ENCODE assay signal across 1 cellular context in the genomic region with DNA sequence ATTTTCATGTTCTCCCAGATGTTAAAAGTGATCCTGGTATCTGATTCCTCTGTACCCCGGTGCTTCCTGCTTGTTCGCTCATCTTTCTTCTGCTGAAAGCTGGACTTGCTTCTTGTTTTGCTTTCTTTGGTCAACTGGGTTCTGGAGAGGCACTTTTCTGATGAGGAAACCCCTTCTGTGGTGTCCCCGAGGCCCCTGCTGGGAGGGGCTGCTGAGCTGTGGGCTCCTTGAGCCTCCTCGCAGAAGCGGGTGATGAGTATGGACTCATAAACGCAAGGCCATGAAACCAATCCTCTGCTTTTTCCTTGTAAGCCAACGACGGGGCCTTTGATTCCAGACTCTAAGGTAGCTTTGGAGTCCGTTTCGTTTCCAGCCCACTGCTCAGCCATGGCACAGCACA.
TF ChIP-seq lines count a peak whose summit lies in the region.

No MANE protein-coding gene starts in this region.

TF ChIP-seq in K562, 482 proteins besides CTCF, POLR2A, EP300 and RAD21:
- TF ChIP-seq ZNF311 (CRISPR knock-in tag; IDR thresholded peaks at IDR 0.05) (no peak), KDM5B (IDR thresholded peaks at IDR 0.05; ENCODE audit: insufficient replicate concordance, low read depth, low read length) (no peak), ZNF347 (CRISPR knock-in tag; IDR thresholded peaks at IDR 0.05; ENCODE audit: low read depth) (no peak), PTRF (tag; IDR thresholded peaks at IDR 0.05) (no peak), PURB (CRISPR knock-in tag; IDR thresholded peaks at IDR 0.05; ENCODE audit: low read depth) (no peak), CHCHD3 (CRISPR knock-in tag; IDR thresholded peaks at IDR 0.05) (no peak), KAT8 (IDR thresholded peaks at IDR 0.05; ENCODE audit: low read depth) (no peak), MTA2 (IDR thresholded peaks at IDR 0.05; ENCODE audit: low read depth) (no peak), ZNF253 (CRISPR knock-in tag; conservative IDR thresholded peaks at IDR 0.05) (no peak), SOX6 (IDR thresholded peaks at IDR 0.05) (no peak), MEF2D (tag; conservative IDR thresholded peaks at IDR 0.05; ENCODE audit: low read depth) (no peak), KLF13 (tag; IDR thresholded peaks at IDR 0.05; ENCODE audit: borderline replicate concordance, low read depth) (no peak), ZEB2 (IDR thresholded peaks at IDR 0.05) (no peak), TBL1XR1 (IDR thresholded peaks at IDR 0.05; ENCODE audit: low read length in 2 of 2) (no peak)
- TF ChIP-seq, protein P1, sequence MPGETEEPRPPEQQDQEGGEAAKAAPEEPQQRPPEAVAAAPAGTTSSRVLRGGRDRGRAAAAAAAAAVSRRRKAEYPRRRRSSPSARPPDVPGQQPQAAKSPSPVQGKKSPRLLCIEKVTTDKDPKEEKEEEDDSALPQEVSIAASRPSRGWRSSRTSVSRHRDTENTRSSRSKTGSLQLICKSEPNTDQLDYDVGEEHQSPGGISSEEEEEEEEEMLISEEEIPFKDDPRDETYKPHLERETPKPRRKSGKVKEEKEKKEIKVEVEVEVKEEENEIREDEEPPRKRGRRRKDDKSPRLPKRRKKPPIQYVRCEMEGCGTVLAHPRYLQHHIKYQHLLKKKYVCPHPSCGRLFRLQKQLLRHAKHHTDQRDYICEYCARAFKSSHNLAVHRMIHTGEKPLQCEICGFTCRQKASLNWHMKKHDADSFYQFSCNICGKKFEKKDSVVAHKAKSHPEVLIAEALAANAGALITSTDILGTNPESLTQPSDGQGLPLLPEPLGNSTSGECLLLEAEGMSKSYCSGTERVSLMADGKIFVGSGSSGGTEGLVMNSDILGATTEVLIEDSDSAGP (CRISPR knock-in tag; IDR thresholded peaks at IDR 0.05): no peak
- TF ChIP-seq, protein P2, sequence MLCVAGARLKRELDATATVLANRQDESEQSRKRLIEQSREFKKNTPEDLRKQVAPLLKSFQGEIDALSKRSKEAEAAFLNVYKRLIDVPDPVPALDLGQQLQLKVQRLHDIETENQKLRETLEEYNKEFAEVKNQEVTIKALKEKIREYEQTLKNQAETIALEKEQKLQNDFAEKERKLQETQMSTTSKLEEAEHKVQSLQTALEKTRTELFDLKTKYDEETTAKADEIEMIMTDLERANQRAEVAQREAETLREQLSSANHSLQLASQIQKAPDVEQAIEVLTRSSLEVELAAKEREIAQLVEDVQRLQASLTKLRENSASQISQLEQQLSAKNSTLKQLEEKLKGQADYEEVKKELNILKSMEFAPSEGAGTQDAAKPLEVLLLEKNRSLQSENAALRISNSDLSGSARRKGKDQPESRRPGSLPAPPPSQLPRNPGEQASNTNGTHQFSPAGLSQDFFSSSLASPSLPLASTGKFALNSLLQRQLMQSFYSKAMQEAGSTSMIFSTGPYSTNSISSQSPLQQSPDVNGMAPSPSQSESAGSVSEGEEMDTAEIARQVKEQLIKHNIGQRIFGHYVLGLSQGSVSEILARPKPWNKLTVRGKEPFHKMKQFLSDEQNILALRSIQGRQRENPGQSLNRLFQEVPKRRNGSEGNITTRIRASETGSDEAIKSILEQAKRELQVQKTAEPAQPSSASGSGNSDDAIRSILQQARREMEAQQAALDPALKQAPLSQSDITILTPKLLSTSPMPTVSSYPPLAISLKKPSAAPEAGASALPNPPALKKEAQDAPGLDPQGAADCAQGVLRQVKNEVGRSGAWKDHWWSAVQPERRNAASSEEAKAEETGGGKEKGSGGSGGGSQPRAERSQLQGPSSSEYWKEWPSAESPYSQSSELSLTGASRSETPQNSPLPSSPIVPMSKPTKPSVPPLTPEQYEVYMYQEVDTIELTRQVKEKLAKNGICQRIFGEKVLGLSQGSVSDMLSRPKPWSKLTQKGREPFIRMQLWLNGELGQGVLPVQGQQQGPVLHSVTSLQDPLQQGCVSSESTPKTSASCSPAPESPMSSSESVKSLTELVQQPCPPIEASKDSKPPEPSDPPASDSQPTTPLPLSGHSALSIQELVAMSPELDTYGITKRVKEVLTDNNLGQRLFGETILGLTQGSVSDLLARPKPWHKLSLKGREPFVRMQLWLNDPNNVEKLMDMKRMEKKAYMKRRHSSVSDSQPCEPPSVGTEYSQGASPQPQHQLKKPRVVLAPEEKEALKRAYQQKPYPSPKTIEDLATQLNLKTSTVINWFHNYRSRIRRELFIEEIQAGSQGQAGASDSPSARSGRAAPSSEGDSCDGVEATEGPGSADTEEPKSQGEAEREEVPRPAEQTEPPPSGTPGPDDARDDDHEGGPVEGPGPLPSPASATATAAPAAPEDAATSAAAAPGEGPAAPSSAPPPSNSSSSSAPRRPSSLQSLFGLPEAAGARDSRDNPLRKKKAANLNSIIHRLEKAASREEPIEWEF (CRISPR knock-in tag; IDR thresholded peaks at IDR 0.05): no peak
- TF ChIP-seq, protein P3, sequence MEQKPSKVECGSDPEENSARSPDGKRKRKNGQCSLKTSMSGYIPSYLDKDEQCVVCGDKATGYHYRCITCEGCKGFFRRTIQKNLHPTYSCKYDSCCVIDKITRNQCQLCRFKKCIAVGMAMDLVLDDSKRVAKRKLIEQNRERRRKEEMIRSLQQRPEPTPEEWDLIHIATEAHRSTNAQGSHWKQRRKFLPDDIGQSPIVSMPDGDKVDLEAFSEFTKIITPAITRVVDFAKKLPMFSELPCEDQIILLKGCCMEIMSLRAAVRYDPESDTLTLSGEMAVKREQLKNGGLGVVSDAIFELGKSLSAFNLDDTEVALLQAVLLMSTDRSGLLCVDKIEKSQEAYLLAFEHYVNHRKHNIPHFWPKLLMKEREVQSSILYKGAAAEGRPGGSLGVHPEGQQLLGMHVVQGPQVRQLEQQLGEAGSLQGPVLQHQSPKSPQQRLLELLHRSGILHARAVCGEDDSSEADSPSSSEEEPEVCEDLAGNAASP (IDR thresholded peaks at IDR 0.05): no peak
- TF ChIP-seq, protein P4, sequence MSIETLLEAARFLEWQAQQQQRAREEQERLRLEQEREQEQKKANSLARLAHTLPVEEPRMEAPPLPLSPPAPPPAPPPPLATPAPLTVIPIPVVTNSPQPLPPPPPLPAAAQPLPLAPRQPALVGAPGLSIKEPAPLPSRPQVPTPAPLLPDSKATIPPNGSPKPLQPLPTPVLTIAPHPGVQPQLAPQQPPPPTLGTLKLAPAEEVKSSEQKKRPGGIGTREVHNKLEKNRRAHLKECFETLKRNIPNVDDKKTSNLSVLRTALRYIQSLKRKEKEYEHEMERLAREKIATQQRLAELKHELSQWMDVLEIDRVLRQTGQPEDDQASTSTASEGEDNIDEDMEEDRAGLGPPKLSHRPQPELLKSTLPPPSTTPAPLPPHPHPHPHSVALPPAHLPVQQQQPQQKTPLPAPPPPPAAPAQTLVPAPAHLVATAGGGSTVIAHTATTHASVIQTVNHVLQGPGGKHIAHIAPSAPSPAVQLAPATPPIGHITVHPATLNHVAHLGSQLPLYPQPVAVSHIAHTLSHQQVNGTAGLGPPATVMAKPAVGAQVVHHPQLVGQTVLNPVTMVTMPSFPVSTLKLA (conservative IDR thresholded peaks at IDR 0.05): no peak
- TF ChIP-seq, protein P5, sequence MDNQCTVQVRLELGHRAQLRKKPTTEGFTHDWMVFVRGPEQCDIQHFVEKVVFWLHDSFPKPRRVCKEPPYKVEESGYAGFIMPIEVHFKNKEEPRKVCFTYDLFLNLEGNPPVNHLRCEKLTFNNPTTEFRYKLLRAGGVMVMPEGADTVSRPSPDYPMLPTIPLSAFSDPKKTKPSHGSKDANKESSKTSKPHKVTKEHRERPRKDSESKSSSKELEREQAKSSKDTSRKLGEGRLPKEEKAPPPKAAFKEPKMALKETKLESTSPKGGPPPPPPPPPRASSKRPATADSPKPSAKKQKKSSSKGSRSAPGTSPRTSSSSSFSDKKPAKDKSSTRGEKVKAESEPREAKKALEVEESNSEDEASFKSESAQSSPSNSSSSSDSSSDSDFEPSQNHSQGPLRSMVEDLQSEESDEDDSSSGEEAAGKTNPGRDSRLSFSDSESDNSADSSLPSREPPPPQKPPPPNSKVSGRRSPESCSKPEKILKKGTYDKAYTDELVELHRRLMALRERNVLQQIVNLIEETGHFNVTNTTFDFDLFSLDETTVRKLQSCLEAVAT (IDR thresholded peaks at IDR 0.05): no peak
